ENCODE assay signal across 8 cellular contexts in genomic region chr1:41365772-41366427, GRCh38. TPM values are rescaled to one million over a fixed set of nuclear protein-coding genes. Genes with fewer than 3 reads are reported as not detected.
DNase-seq lines count a peak whose midpoint lies in the region; ATAC-seq and TF ChIP-seq lines count a peak whose summit lies in the region.
"Had no signal": no experiment of that assay in that cellular context is flagged by ENCODE, and none has a peak within 500 bp of the region (broad histone marks: within the 10 kb centered on the region; RNA-seq: fewer than 3 reads in every experiment).

No MANE protein-coding gene starts in this region.

- peak overlapping the region; percentile 54 for H3K27ac Mint-ChIP-seq in osteocyte (ENCODE audit: unreplicated experiment)

- TF ChIP-seq CTCF in colonic mucosa (IDR thresholded peaks at IDR 0.05) (no peak), osteocyte (IDR thresholded peaks at IDR 0.05) (no peak)

- H3K4me1 ChIP-seq in colonic mucosa: peaks cover 9% of the 10 kb centered on the region

- ATAC-seq in GM19463 (IDR thresholded peaks at IDR 0.05; ENCODE audit: unreplicated experiment): no peak

- peak overlapping the region; percentile 35 for H3K4me3 Mint-ChIP-seq in osteocyte (ENCODE audit: unreplicated experiment)

- peak; percentile 32 for TF ChIP-seq POLR2A in GM15510 (IDR thresholded peaks at IDR 0.05; ENCODE audit: borderline replicate concordance, extremely low read depth, insufficient read length)

- H3K27ac ChIP-seq in colonic mucosa: no peak overlapping the region

- intact Hi-C loops in colonic mucosa (cut with DNase I): no loop called here

- peaks cover 31% of the 10 kb centered on the region for H3K27me3 ChIP-seq in colonic mucosa

- H3K36me3 Mint-ChIP-seq in osteocyte (ENCODE audit: unreplicated experiment): no peaks in the 10 kb centered on the region

- H3K4me1 Mint-ChIP-seq in osteocyte (ENCODE audit: unreplicated experiment): peaks cover 18% of the 10 kb centered on the region

- peak overlapping the region; percentile 40 for H3K4me3 ChIP-seq in colonic mucosa

- H3K9me3 ChIP-seq in colonic mucosa: no peaks in the 10 kb centered on the region

- no peaks in the 10 kb centered on the region for H3K36me3 ChIP-seq in colonic mucosa

- H3K27me3 Mint-ChIP-seq in osteocyte (ENCODE audit: unreplicated experiment): peaks cover 8% of the 10 kb centered on the region

- H3K9me3 Mint-ChIP-seq in osteocyte (ENCODE audit: unreplicated experiment): no peaks in the 10 kb centered on the region

- peak overlapping the region; percentile 19 to 35 for H3K9ac ChIP-seq in colonic mucosa (ENCODE audit: low read depth in 2 of 2, low read length in 2 of 2)

- DNase-seq in NCI-H2171 treated with DMSO at 0.1 percent for 48 hours (lab: John Stamatoyannopoulos, UW): peak; percentile 93
- peak; percentile 29 for DNase-seq in colonic mucosa
- DNase-seq in osteocyte (ENCODE audit: extremely low spot score, unreplicated experiment): no peak
- DNase-seq in KBM-7: no peak
- DNase-seq in activated CD4-positive, alpha-beta T cell treated with anti-CD3 and anti-CD28 coated beads, Interleukin-2, amount 50 U/mL, for 48 hours: no peak

- in situ Hi-C loops in KBM-7 (cut with MboI; ENCODE audit: low pct_unique_long_range_greater_than_20kb, low sequenced_read_pairs): no loop called here

RNA-seq across cellular contexts. Expression of gene FOXO6, which starts 4.7 kb away (rescaled TPM):
- total RNA-seq in colonic mucosa (under 1 TPM; 0.56 to 0.59 TPM), osteocyte (0.81 and 0.99 TPM in 2 replicates)
- total RNA-seq: T-helper 2 cell treated with Interferon-gamma antibody and Interleukin-4, amounts not matched to agents 100 ng/mL and 5 ng/mL, for 36 hours had no signal

Comparison
In these comparisons a context has a peak if more than half of its experiments do, and no peak if none do; other contexts are left out.
1. DNase-seq: peak in NCI-H2171 treated with DMSO at 0.1 percent for 48 hours (single experiment) and colonic mucosa (single experiment); none in osteocyte (single experiment), KBM-7 (single experiment) and activated CD4-positive, alpha-beta T cell treated with anti-CD3 and anti-CD28 coated beads, Interleukin-2, amount 50 U/mL, for 48 hours (0 of 2).